20 cellular contexts compared by ENCODE assay signal in genomic region chr2:220134756-220135534, GRCh38.
"Had no signal": no experiment of that assay in that cellular context is flagged by ENCODE, and none has a peak within 500 bp of the region (broad histone marks: within the 10 kb centered on the region; RNA-seq: fewer than 3 reads in every experiment).

No MANE protein-coding gene starts in this region.

- H3K27ac ChIP-seq: esophagus muscularis mucosa had no signal

- H3K4me1 Mint-ChIP-seq: activated CD4-positive, alpha-beta T cell treated with anti-CD3 and anti-CD28 coated beads for 36 hours; activated naive CD8-positive, alpha-beta T cell treated with anti-CD3 and anti-CD28 coated beads for 36 hours; nephron progenitor cell; WTC11 had no signal

- H3K4me3 ChIP-seq: esophagus muscularis mucosa, lung had no signal

- DNase-seq: activated CD4-positive, alpha-beta memory T cell treated with anti-CD3 and anti-CD28 coated beads for 36 hours; activated CD4-positive, alpha-beta T cell treated with anti-CD3 and anti-CD28 coated beads for 36 hours; activated naive CD4-positive, alpha-beta T cell; activated naive CD8-positive, alpha-beta T cell treated with anti-CD3 and anti-CD28 coated beads for 36 hours; activated T-cell treated with anti-CD3 and anti-CD28 coated beads for 4 hours; cerebellar nuclear complex; effector CD4-positive, alpha-beta T cell; hypothalamus; midbrain; nephron progenitor cell; nucleus accumbens; stimulated activated CD4-positive, alpha-beta T cell treated with anti-CD3 and anti-CD28 coated beads, Interleukin-12 subunit alpha, Interleukin-12 subunit beta, amount 100 ng/mL, for 4 hours; stimulated activated CD4-positive, alpha-beta T cell treated with anti-CD3 and anti-CD28 coated beads, Interleukin-1b, Interleukin-23, amount 100 ng/mL, for 48 hours; stimulated activated CD8-positive, alpha-beta memory T cell treated with anti-CD3 and anti-CD28 coated beads, Interleukin-4, amount 100 ng/mL, for 48 hours; stimulated activated naive CD4-positive, alpha-beta T cell had no signal

- H3K36me3 Mint-ChIP-seq: activated CD4-positive, alpha-beta memory T cell treated with anti-CD3 and anti-CD28 coated beads for 36 hours; activated naive CD8-positive, alpha-beta T cell treated with anti-CD3 and anti-CD28 coated beads for 36 hours had no signal

- H3K27me3 Mint-ChIP-seq: activated CD4-positive, alpha-beta memory T cell treated with anti-CD3 and anti-CD28 coated beads for 36 hours; activated CD4-positive, alpha-beta T cell treated with anti-CD3 and anti-CD28 coated beads for 36 hours; activated naive CD8-positive, alpha-beta T cell treated with anti-CD3 and anti-CD28 coated beads for 36 hours; progenitor cell of endocrine pancreas had no signal

- H3K27ac Mint-ChIP-seq: activated CD4-positive, alpha-beta memory T cell treated with anti-CD3 and anti-CD28 coated beads for 36 hours; activated CD4-positive, alpha-beta T cell treated with anti-CD3 and anti-CD28 coated beads for 36 hours; activated naive CD8-positive, alpha-beta T cell treated with anti-CD3 and anti-CD28 coated beads for 36 hours; nephron progenitor cell; progenitor cell of endocrine pancreas; WTC11 had no signal

- H3K27me3 ChIP-seq: esophagus muscularis mucosa had no signal

- H3K4me1 ChIP-seq: esophagus muscularis mucosa had no signal

- H3K36me3 ChIP-seq: esophagus muscularis mucosa had no signal

- FAIRE-seq: keratinocyte had no signal

- H3K4me3 Mint-ChIP-seq: activated CD4-positive, alpha-beta memory T cell treated with anti-CD3 and anti-CD28 coated beads for 36 hours; activated CD4-positive, alpha-beta T cell treated with anti-CD3 and anti-CD28 coated beads for 36 hours; activated naive CD8-positive, alpha-beta T cell treated with anti-CD3 and anti-CD28 coated beads for 36 hours; nephron progenitor cell; WTC11 had no signal
